8 cellular contexts compared by ENCODE assay signal in genomic region chr6:134870677-134871498, GRCh38.
DNase-seq lines count a peak whose midpoint lies in the region; ATAC-seq and TF ChIP-seq lines count a peak whose summit lies in the region.

No MANE protein-coding gene starts in this region.

- peaks cover 16% of the 10 kb centered on the region for H3K4me1 Mint-ChIP-seq in activated T-helper 17 cell treated with anti-CD3 and anti-CD28 coated beads, Interleukin-2, amount 50 U/mL, for 72 hours
- H3K4me1 Mint-ChIP-seq in immature natural killer cell, result peaks cover 0 to 2% of the 10 kb centered on the region in 2 donors

- peak overlapping the region; percentile 35 for H3K4me2 ChIP-seq in DND-41 (ENCODE audit: insufficient read depth, low read length)

- H3K27me3 ChIP-seq in DND-41 (ENCODE audit: insufficient read depth, low read length, poor library complexity), result no peaks in the 10 kb centered on the region

- H3K36me3 Mint-ChIP-seq in activated T-helper 17 cell treated with anti-CD3 and anti-CD28 coated beads, Interleukin-2, amount 50 U/mL, for 72 hours (ENCODE audit: low read depth), result no peaks in the 10 kb centered on the region
- peaks cover 0 to 4% (median 0%) of the 10 kb centered on the region in 3 donors for H3K36me3 Mint-ChIP-seq in immature natural killer cell

- no peaks in the 10 kb centered on the region for H4K20me1 ChIP-seq in DND-41 (ENCODE audit: insufficient read depth, low read length)

- H3K9ac ChIP-seq in DND-41 (ENCODE audit: low read depth, low read length), result no peak overlapping the region

- H3K9me3 Mint-ChIP-seq in activated T-helper 17 cell treated with anti-CD3 and anti-CD28 coated beads, Interleukin-2, amount 50 U/mL, for 72 hours, result no peaks in the 10 kb centered on the region
- H3K9me3 Mint-ChIP-seq in immature natural killer cell, result no peaks in the 10 kb centered on the region

- H3K4me3 ChIP-seq in DND-41 (ENCODE audit: low read depth in 1 of 2, low read length in 2 of 2), result no peak overlapping the region; a peak in 1 of 4 replicates

- H3K79me2 ChIP-seq in DND-41 (ENCODE audit: insufficient read depth, low read length), result no peaks in the 10 kb centered on the region

- H3K4me1 ChIP-seq in DND-41 (ENCODE audit: insufficient read depth, low read length), result peaks cover 19% of the 10 kb centered on the region

- H3K27me3 Mint-ChIP-seq in activated T-helper 17 cell treated with anti-CD3 and anti-CD28 coated beads, Interleukin-2, amount 50 U/mL, for 72 hours, result no peaks in the 10 kb centered on the region
- peaks cover 0 to 4% (median 3%) of the 10 kb centered on the region in 3 donors for H3K27me3 Mint-ChIP-seq in immature natural killer cell (ENCODE audit: low read depth in 3 of 3)

- H3K27ac ChIP-seq in DND-41 (ENCODE audit: low read length), result peak overlapping the region; percentile 17

- ATAC-seq in DND-41 (ENCODE audit: insufficient read depth, low read depth) (peak; percentile 97), GM19463 (IDR thresholded peaks at IDR 0.05; ENCODE audit: unreplicated experiment) (peak; percentile 79), HG03108 (IDR thresholded peaks at IDR 0.05; ENCODE audit: unreplicated experiment) (peak; percentile 87)
- no peak for ATAC-seq in activated T-helper 17 cell treated with anti-CD3 and anti-CD28 coated beads, Interleukin-2, amount 50 U/mL, for 72 hours (replicated peaks)

- TF ChIP-seq CTCF in DND-41 (IDR thresholded peaks at IDR 0.05; ENCODE audit: borderline replicate concordance, extremely low read depth, low read length, poor library complexity, severe bottlenecking), result no peak

- no peak overlapping the region for H3K27ac Mint-ChIP-seq in activated T-helper 17 cell treated with anti-CD3 and anti-CD28 coated beads, Interleukin-2, amount 50 U/mL, for 72 hours
- no peak overlapping the region for H3K27ac Mint-ChIP-seq in immature natural killer cell

- DNase-seq in DND-41 (peak; percentile 53), RPMI8226 (peak; percentile 85), NCI-H446 treated with DMSO at 0.1 percent for 48 hours (lab: John Stamatoyannopoulos, UW) (no peak), KG1 (lab: John Stamatoyannopoulos, UW) (no peak), immature natural killer cell (no peak)

- H2AFZ ChIP-seq in DND-41 (ENCODE audit: low read depth, low read length), result 0 out of 2 replicates have a peak overlapping the region, but pooled peaks have one; percentile 6

- no peaks in the 10 kb centered on the region for H3K36me3 ChIP-seq in DND-41 (ENCODE audit: insufficient read depth, low read length)

- H3K4me3 Mint-ChIP-seq in activated T-helper 17 cell treated with anti-CD3 and anti-CD28 coated beads, Interleukin-2, amount 50 U/mL, for 72 hours, result no peak overlapping the region
- no peak overlapping the region for H3K4me3 Mint-ChIP-seq in immature natural killer cell

- H3K9me3 ChIP-seq in DND-41 (ENCODE audit: insufficient read depth, low read length, severe bottlenecking), result peaks cover 10% of the 10 kb centered on the region

Comparison
In these comparisons a context has a peak if more than half of its experiments do, and no peak if none do; other contexts are left out.
1. DNase-seq: peak in DND-41 (single experiment) and RPMI8226 (single experiment); none in NCI-H446 treated with DMSO at 0.1 percent for 48 hours (single experiment), KG1 (single experiment) and immature natural killer cell (0 of 3).